In genomic region chr2:201369318-201369717, GRCh38 we compare ENCODE assay signal across 1 cellular context. TPM values are rescaled to one million over a fixed set of nuclear protein-coding genes. Genes with fewer than 3 reads are reported as not detected.
"Had no signal": no experiment of that assay in that cellular context is flagged by ENCODE, and none has a peak within 500 bp of the region (broad histone marks: within the 10 kb centered on the region; RNA-seq: fewer than 3 reads in every experiment).

No MANE protein-coding gene starts in this region.

RNA-seq across cellular contexts. Expression of gene FLACC1, which starts 12.2 kb away (rescaled TPM):
- polyA plus RNA-seq: smooth muscle cell had no signal
